Comparison of ENCODE assay signal across 35 cellular contexts in the genomic region with DNA sequence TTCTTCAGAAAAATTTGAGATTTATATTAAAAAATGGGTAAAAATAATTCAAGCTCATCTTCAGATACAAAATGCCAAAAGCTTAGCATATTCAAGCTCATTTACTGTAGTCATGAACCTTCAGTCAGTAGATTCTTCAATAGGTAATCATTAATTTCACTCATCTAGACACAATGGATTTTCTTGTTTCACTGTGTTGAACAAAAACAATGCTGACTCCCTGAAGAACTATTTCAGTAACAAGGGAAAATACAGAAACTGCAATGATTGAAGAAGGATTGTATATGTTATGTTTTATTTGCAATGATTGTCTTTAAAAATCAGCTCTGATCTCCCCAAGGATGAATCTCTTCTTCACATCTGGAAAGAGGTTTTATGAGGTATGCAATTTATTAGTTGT. TPM values are rescaled to one million over a fixed set of nuclear protein-coding genes. Genes with fewer than 3 reads are reported as not detected.
"Had no signal": no experiment of that assay in that cellular context is flagged by ENCODE, and none has a peak within 500 bp of the region (broad histone marks: within the 10 kb centered on the region; RNA-seq: fewer than 3 reads in every experiment).

No MANE protein-coding gene starts in this region.

- H3K4me3 ChIP-seq: adrenal gland, body of pancreas, esophagus squamous epithelium, gastroesophageal sphincter had no signal

- H3K4me1 Mint-ChIP-seq: activated B cell treated with CpG ODN at 0.5 μM for 24 hours; activated CD8-positive, alpha-beta memory T cell treated with anti-CD3 and anti-CD28 coated beads, Interleukin-2, amount 10 ng/mL, durations not matched to agents 7 days and 5 days; activated naive CD4-positive, alpha-beta T cell treated with anti-CD3 and anti-CD28 coated beads, Interleukin-2, amount 50 U/mL, for 24 hours; activated naive CD8-positive, alpha-beta T cell treated with anti-CD3 and anti-CD28 coated beads for 36 hours; activated naive CD8-positive, alpha-beta T cell treated with anti-CD3 and anti-CD28 coated beads, Interleukin-2, amount 50 U/mL, for 24 hours; activated T-helper 17 cell treated with anti-CD3 and anti-CD28 coated beads, Interleukin-2, amount 50 U/mL, for 72 hours; T-helper 17 cell had no signal

- H3K4me3 Mint-ChIP-seq: activated B cell treated with CpG ODN at 0.5 μM for 24 hours; activated CD4-positive, alpha-beta memory T cell treated with anti-CD3 and anti-CD28 coated beads for 36 hours; activated CD8-positive, alpha-beta memory T cell treated with anti-CD3 and anti-CD28 coated beads, Interleukin-2, amount 10 ng/mL, durations not matched to agents 7 days and 5 days; activated CD8-positive, alpha-beta T cell treated with anti-CD3 and anti-CD28 coated beads, Interleukin-2, amount 10 ng/mL, durations not matched to agents 7 days and 5 days; activated naive CD4-positive, alpha-beta T cell treated with anti-CD3 and anti-CD28 coated beads, Interleukin-2, amount 50 U/mL, for 24 hours; activated naive CD8-positive, alpha-beta T cell treated with anti-CD3 and anti-CD28 coated beads for 36 hours; activated naive CD8-positive, alpha-beta T cell treated with anti-CD3 and anti-CD28 coated beads, Interleukin-2, amount 50 U/mL, for 24 hours; activated T-cell treated with anti-CD3 and anti-CD28 coated beads, Interleukin-2, amount 50 U/mL, for 24 hours; activated T-cell treated with anti-CD3 and anti-CD28 coated beads, Interleukin-2, amount 50 U/mL, for 72 hours; activated T-helper 17 cell treated with anti-CD3 and anti-CD28 coated beads, Interleukin-2, amount 50 U/mL, for 72 hours; effector memory CD8-positive, alpha-beta T cell; T-helper 17 cell; T-helper 2 cell treated with Interferon-gamma antibody and Interleukin-4, amounts not matched to agents 5 μg/mL and 100 μg/mL, for 36 hours had no signal

- H3K9me3 Mint-ChIP-seq: activated CD4-positive, alpha-beta memory T cell treated with anti-CD3 and anti-CD28 coated beads for 36 hours; activated naive CD4-positive, alpha-beta T cell treated with anti-CD3 and anti-CD28 coated beads, Interleukin-2, amount 50 U/mL, for 24 hours; activated naive CD8-positive, alpha-beta T cell treated with anti-CD3 and anti-CD28 coated beads for 36 hours; activated naive CD8-positive, alpha-beta T cell treated with anti-CD3 and anti-CD28 coated beads, Interleukin-2, amount 50 U/mL, for 24 hours; activated T-cell treated with anti-CD3 and anti-CD28 coated beads, Interleukin-2, amount 50 U/mL, for 24 hours; activated T-cell treated with anti-CD3 and anti-CD28 coated beads, Interleukin-2, amount 50 U/mL, for 72 hours; activated T-helper 17 cell treated with anti-CD3 and anti-CD28 coated beads, Interleukin-2, amount 50 U/mL, for 72 hours; T-helper 2 cell treated with Interferon-gamma antibody and Interleukin-4, amounts not matched to agents 5 μg/mL and 100 μg/mL, for 36 hours had no signal

- H3K27me3 ChIP-seq: adrenal gland, body of pancreas, gastroesophageal sphincter had no signal

- H3K36me3 Mint-ChIP-seq: activated CD4-positive, alpha-beta memory T cell treated with anti-CD3 and anti-CD28 coated beads for 36 hours; activated CD8-positive, alpha-beta memory T cell treated with anti-CD3 and anti-CD28 coated beads, Interleukin-2, amount 10 ng/mL, durations not matched to agents 7 days and 5 days; activated naive CD4-positive, alpha-beta T cell treated with anti-CD3 and anti-CD28 coated beads, Interleukin-2, amount 50 U/mL, for 24 hours; activated naive CD8-positive, alpha-beta T cell treated with anti-CD3 and anti-CD28 coated beads for 36 hours had no signal

- H3K27ac ChIP-seq: adrenal gland, body of pancreas, esophagus squamous epithelium, gastroesophageal sphincter, WERI-Rb-1 had no signal

- H3K4me1 ChIP-seq: adrenal gland, esophagus squamous epithelium, gastroesophageal sphincter had no signal

- DNase-seq: activated B cell treated with CpG ODN at 0.5 μM for 24 hours; activated CD4-positive, alpha-beta memory T cell treated with anti-CD3 and anti-CD28 coated beads for 36 hours; activated CD4-positive, alpha-beta T cell treated with anti-CD3 and anti-CD28 coated beads for 48 hours; activated CD8-positive, alpha-beta memory T cell treated with anti-CD3 and anti-CD28 coated beads, Interleukin-2, amount 10 ng/mL, durations not matched to agents 7 days and 5 days; activated CD8-positive, alpha-beta memory T cell treated with anti-CD3 and anti-CD28 coated beads, Interleukin-2, amount 50 U/mL, for 4 hours; activated CD8-positive, alpha-beta T cell treated with anti-CD3 and anti-CD28 coated beads, Interleukin-2, amount 10 ng/mL, durations not matched to agents 7 days and 5 days; activated effector memory CD4-positive, alpha-beta T cell treated with Interleukin-2 at 50 U/mL for 16 hours; activated gamma-delta T cell treated with Interleukin-2 at 50 U/mL for 16 hours; activated naive CD4-positive, alpha-beta T cell treated with Interleukin-2 at 50 U/mL for 16 hours; activated naive CD8-positive, alpha-beta T cell treated with anti-CD3 and anti-CD28 coated beads for 36 hours; activated naive CD8-positive, alpha-beta T cell treated with anti-CD3 and anti-CD28 coated beads, Interleukin-2, amount 50 U/mL, for 24 hours; activated T-cell treated with anti-CD3 and anti-CD28 coated beads for 4 hours; activated T-cell treated with anti-CD3 and anti-CD28 coated beads, Interleukin-2, amount 50 U/mL, for 24 hours; activated T-cell treated with anti-CD3 and anti-CD28 coated beads, Interleukin-2, amount 50 U/mL, for 72 hours; adrenal gland; amygdala; aorta; body of pancreas; caudate nucleus; cortex of kidney; dermis blood vessel endothelial cell; effector CD4-positive, alpha-beta T cell; effector memory CD8-positive, alpha-beta T cell; esophagus squamous epithelium; foreskin melanocyte; T-helper 1 cell; T-helper 17 cell; T1000; WERI-Rb-1 had no signal

- H3K36me3 ChIP-seq: adrenal gland, esophagus squamous epithelium, gastroesophageal sphincter, WERI-Rb-1 had no signal

- H3K27ac Mint-ChIP-seq: activated B cell treated with CpG ODN at 0.5 μM for 24 hours; activated CD4-positive, alpha-beta memory T cell treated with anti-CD3 and anti-CD28 coated beads for 36 hours; activated CD8-positive, alpha-beta memory T cell treated with anti-CD3 and anti-CD28 coated beads, Interleukin-2, amount 10 ng/mL, durations not matched to agents 7 days and 5 days; activated CD8-positive, alpha-beta T cell treated with anti-CD3 and anti-CD28 coated beads, Interleukin-2, amount 10 ng/mL, durations not matched to agents 7 days and 5 days; activated naive CD4-positive, alpha-beta T cell treated with anti-CD3 and anti-CD28 coated beads, Interleukin-2, amount 50 U/mL, for 24 hours; activated naive CD8-positive, alpha-beta T cell treated with anti-CD3 and anti-CD28 coated beads for 36 hours; activated naive CD8-positive, alpha-beta T cell treated with anti-CD3 and anti-CD28 coated beads, Interleukin-2, amount 50 U/mL, for 24 hours; activated T-cell treated with anti-CD3 and anti-CD28 coated beads, Interleukin-2, amount 50 U/mL, for 24 hours; activated T-cell treated with anti-CD3 and anti-CD28 coated beads, Interleukin-2, amount 50 U/mL, for 72 hours; activated T-helper 17 cell treated with anti-CD3 and anti-CD28 coated beads, Interleukin-2, amount 50 U/mL, for 72 hours; effector memory CD8-positive, alpha-beta T cell; T-helper 17 cell; T-helper 2 cell treated with Interferon-gamma antibody and Interleukin-4, amounts not matched to agents 5 μg/mL and 100 μg/mL, for 36 hours had no signal

RNA-seq across cellular contexts. Expression of a gene that starts 9.2 kb away (rescaled TPM):
- total RNA-seq: fibroblast of villous mesenchyme had no signal
- polyA plus RNA-seq: fibroblast of lung had no signal
